14 cellular contexts compared by ENCODE assay signal in the genomic region with DNA sequence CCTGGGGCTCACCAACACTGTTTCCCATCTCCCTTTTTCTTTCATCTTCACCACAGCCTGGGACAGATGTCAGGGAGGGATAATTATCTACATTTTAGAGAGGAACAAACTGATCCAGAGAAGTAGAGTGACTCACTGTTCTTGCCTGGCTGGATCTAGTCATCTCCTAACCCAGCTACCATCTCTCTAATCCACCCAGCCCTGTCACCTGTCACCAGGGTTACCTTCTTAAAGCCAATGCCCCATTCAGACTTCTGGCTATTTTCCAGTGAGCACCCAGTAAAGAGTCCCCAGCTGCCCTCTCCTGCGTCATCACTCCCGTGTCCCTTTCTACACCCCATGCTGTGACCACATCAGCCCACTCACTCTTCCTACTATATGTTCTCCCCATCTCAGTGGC.
DNase-seq lines count a peak whose midpoint lies in the region; ATAC-seq and TF ChIP-seq lines count a peak whose summit lies in the region.
"Had no signal": no experiment of that assay in that cellular context is flagged by ENCODE, and none has a peak within 500 bp of the region (broad histone marks: within the 10 kb centered on the region; RNA-seq: fewer than 3 reads in every experiment).

No MANE protein-coding gene starts in this region.

- WGBS in tibial nerve, 2 donors: 54 to 64% methylated on average over 2 of the region's 2 CpGs

- no peak for TF ChIP-seq CTCF in mucosa of descending colon (IDR thresholded peaks at IDR 0.05)
- TF ChIP-seq CTCF in tibial nerve (IDR thresholded peaks at IDR 0.05): no peak

- peak; percentile 42 for DNase-seq in AG08395 (ENCODE audit: low spot score)
- DNase-seq in DMS53 treated with DMSO at 0.1 percent for 48 hours (lab: John Stamatoyannopoulos, UW; ENCODE audit: unreplicated experiment): peak; percentile 26
- DNase-seq in activated T-helper 1 cell treated with anti-CD3 and anti-CD28 coated beads, Interleukin-12 subunit alpha, Interleukin-12 subunit beta, Interleukin-2, Interleukin-4 antibody, amounts not matched to agents 30 ng/mL and 10 ng/mL and 1 ng/mL, durations not matched to agents 14 hours and 24 hours and 36 hours (ENCODE audit: low spot score): no peak
- no peak for DNase-seq in mucosa of descending colon
- DNase-seq in tibial nerve (ENCODE audit: low spot score in 2 of 2): no peak
- no peak for DNase-seq in NCI-H82 treated with DMSO at 0.1 percent for 48 hours (lab: John Stamatoyannopoulos, UW; ENCODE audit: unreplicated experiment)
- DNase-seq: heart left ventricle, MG63, T1000, thyroid gland had no signal

- H3K4me3 ChIP-seq in mucosa of descending colon (no peak overlapping the region), tibial nerve (no peak overlapping the region)
- H3K4me3 ChIP-seq: heart left ventricle, MG63, Peyer's patch, thyroid gland had no signal

- no peak overlapping the region for H3K27ac ChIP-seq in tibial nerve
- H3K27ac ChIP-seq: heart left ventricle, Peyer's patch, thyroid gland had no signal

- intact Hi-C loops in activated T-helper 1 cell treated with anti-CD3 and anti-CD28 coated beads, Interleukin-12 subunit alpha, Interleukin-12 subunit beta, Interleukin-2, Interleukin-4 antibody, amounts not matched to agents 30 ng/mL and 10 ng/mL and 1 ng/mL, durations not matched to agents 14 hours and 24 hours and 36 hours (cut with micrococcal nuclease): loop anchor here (5.0 to 10.0 kb wide), 3 partner anchors 217 to 1958 kb away; no protein-coding TSS in a partner anchor
- intact Hi-C loops in mucosa of descending colon (cut with DNase I, micrococcal nuclease): no loop called here

- H3K4me1 ChIP-seq in mucosa of descending colon (ENCODE audit: low read depth) (peaks cover 4% of the 10 kb centered on the region), tibial nerve (peaks cover 0 to 24% (median 9%) of the 10 kb centered on the region in 4 donors)

- peaks cover 2% of the 10 kb centered on the region for H3K36me3 Mint-ChIP-seq in activated T-helper 1 cell treated with anti-CD3 and anti-CD28 coated beads, Interleukin-12 subunit alpha, Interleukin-12 subunit beta, Interleukin-2, Interleukin-4 antibody, amounts not matched to agents 30 ng/mL and 10 ng/mL and 1 ng/mL, durations not matched to agents 14 hours and 24 hours and 36 hours (ENCODE audit: low read depth)

- H3K4me3 Mint-ChIP-seq in activated T-helper 1 cell treated with anti-CD3 and anti-CD28 coated beads, Interleukin-12 subunit alpha, Interleukin-12 subunit beta, Interleukin-2, Interleukin-4 antibody, amounts not matched to agents 30 ng/mL and 10 ng/mL and 1 ng/mL, durations not matched to agents 14 hours and 24 hours and 36 hours: no peak overlapping the region

- TF ChIP-seq POLR2A in tibial nerve (IDR thresholded peaks at IDR 0.05): no peak

- H3K9me3 Mint-ChIP-seq in activated T-helper 1 cell treated with anti-CD3 and anti-CD28 coated beads, Interleukin-12 subunit alpha, Interleukin-12 subunit beta, Interleukin-2, Interleukin-4 antibody, amounts not matched to agents 30 ng/mL and 10 ng/mL and 1 ng/mL, durations not matched to agents 14 hours and 24 hours and 36 hours: no peaks in the 10 kb centered on the region

- H3K4me1 Mint-ChIP-seq in activated T-helper 1 cell treated with anti-CD3 and anti-CD28 coated beads, Interleukin-12 subunit alpha, Interleukin-12 subunit beta, Interleukin-2, Interleukin-4 antibody, amounts not matched to agents 30 ng/mL and 10 ng/mL and 1 ng/mL, durations not matched to agents 14 hours and 24 hours and 36 hours (ENCODE audit: low read depth): peaks cover 53% of the 10 kb centered on the region

- H3K36me3 ChIP-seq in mucosa of descending colon (ENCODE audit: low read depth) (no peaks in the 10 kb centered on the region), tibial nerve (no peaks in the 10 kb centered on the region)
- H3K36me3 ChIP-seq: heart left ventricle, MG63, Peyer's patch, thyroid gland had no signal

- no peaks in the 10 kb centered on the region for H3K27me3 Mint-ChIP-seq in activated T-helper 1 cell treated with anti-CD3 and anti-CD28 coated beads, Interleukin-12 subunit alpha, Interleukin-12 subunit beta, Interleukin-2, Interleukin-4 antibody, amounts not matched to agents 30 ng/mL and 10 ng/mL and 1 ng/mL, durations not matched to agents 14 hours and 24 hours and 36 hours (ENCODE audit: insufficient read depth)

- no peak for TF ChIP-seq EP300 in tibial nerve (IDR thresholded peaks at IDR 0.05)

- ATAC-seq in mucosa of descending colon (peak; percentile 23), GM21447 (IDR thresholded peaks at IDR 0.05; ENCODE audit: unreplicated experiment) (no peak), HG03342 (IDR thresholded peaks at IDR 0.05; ENCODE audit: unreplicated experiment) (no peak)
- ATAC-seq: heart left ventricle, left lobe of liver had no signal

- H3K27me3 ChIP-seq in tibial nerve: no peaks in the 10 kb centered on the region
- H3K27me3 ChIP-seq: heart left ventricle, MG63, Peyer's patch, thyroid gland had no signal

- H3K9me3 ChIP-seq in mucosa of descending colon (no peaks in the 10 kb centered on the region), tibial nerve (peaks cover 0 to 3% (median 0%) of the 10 kb centered on the region in 4 donors)
- H3K9me3 ChIP-seq: MG63, Peyer's patch, thyroid gland had no signal

- peak overlapping the region; percentile 83 for H3K27ac Mint-ChIP-seq in activated T-helper 1 cell treated with anti-CD3 and anti-CD28 coated beads, Interleukin-12 subunit alpha, Interleukin-12 subunit beta, Interleukin-2, Interleukin-4 antibody, amounts not matched to agents 30 ng/mL and 10 ng/mL and 1 ng/mL, durations not matched to agents 14 hours and 24 hours and 36 hours

Comparison
In these comparisons a context has a peak if more than half of its experiments do, and no peak if none do; other contexts are left out.
1. DNase-seq: peak in AG08395 (single experiment) and DMS53 treated with DMSO at 0.1 percent for 48 hours (single experiment); none in activated T-helper 1 cell treated with anti-CD3 and anti-CD28 coated beads, Interleukin-12 subunit alpha, Interleukin-12 subunit beta, Interleukin-2, Interleukin-4 antibody, amounts not matched to agents 30 ng/mL and 10 ng/mL and 1 ng/mL, durations not matched to agents 14 hours and 24 hours and 36 hours (single experiment), mucosa of descending colon (0 of 3), tibial nerve (0 of 2) and NCI-H82 treated with DMSO at 0.1 percent for 48 hours (single experiment).